ENCODE assay signal across 25 cellular contexts in the genomic region with DNA sequence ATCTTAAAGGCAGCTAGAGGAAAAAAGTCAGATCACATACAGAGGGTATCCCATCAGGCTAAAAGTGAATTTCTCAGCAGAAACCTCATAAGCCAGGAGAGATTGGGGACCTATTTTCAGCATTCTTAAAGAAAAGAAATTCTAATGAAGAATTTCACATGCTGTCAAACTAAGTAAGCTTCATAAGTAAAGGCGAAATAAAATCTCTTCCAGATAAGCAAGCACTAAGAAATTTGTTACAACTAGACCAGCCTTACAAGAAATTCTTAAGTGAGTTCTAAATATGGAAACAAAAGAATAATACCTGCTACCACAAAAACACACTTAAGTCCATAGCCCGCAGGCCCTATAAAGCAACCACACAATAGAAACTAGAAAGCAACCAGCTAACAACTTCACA.
"Had no signal": no experiment of that assay in that cellular context is flagged by ENCODE, and none has a peak within 500 bp of the region (broad histone marks: within the 10 kb centered on the region; RNA-seq: fewer than 3 reads in every experiment).

No MANE protein-coding gene starts in this region.

- H3K4me1 ChIP-seq: esophagus squamous epithelium, gastrocnemius medialis, heart right ventricle, left lung, lower lobe of right lung had no signal

- H3K27ac Mint-ChIP-seq: dendritic cell treated with granulocyte-macrophage colony-stimulating factor and Interleukin-4, amounts not matched to agents 40 ng/mL and 50 ng/mL, for 4 days; effector memory CD8-positive, alpha-beta T cell; endodermal cell; mesothelial cell of epicardium; naive B cell; naive thymus-derived CD8-positive, alpha-beta T cell had no signal

- H3K36me3 ChIP-seq: esophagus squamous epithelium, gastrocnemius medialis, heart right ventricle, left lung, lower lobe of right lung had no signal

- H3K4me3 ChIP-seq: esophagus squamous epithelium, gastrocnemius medialis, heart right ventricle, left lung, lower lobe of right lung, mucosa of descending colon had no signal

- H3K4me1 Mint-ChIP-seq: endodermal cell; naive B cell; naive thymus-derived CD8-positive, alpha-beta T cell had no signal

- DNase-seq: cortex of kidney; effector CD8-positive, alpha-beta T cell; effector memory CD8-positive, alpha-beta T cell; endodermal cell; erythroblast; esophagus squamous epithelium; foreskin fibroblast; foreskin melanocyte; gastrocnemius medialis; glutamatergic neuron; head of caudate nucleus; heart right ventricle; hippocampal formation; left cardiac atrium; left lung; left ventricle myocardium superior; lower lobe of right lung; mesenchymal stem cell; mucosa of descending colon; naive B cell; naive thymus-derived CD8-positive, alpha-beta T cell had no signal

- H3K4me3 Mint-ChIP-seq: dendritic cell treated with granulocyte-macrophage colony-stimulating factor and Interleukin-4, amounts not matched to agents 40 ng/mL and 50 ng/mL, for 4 days; effector memory CD8-positive, alpha-beta T cell; endodermal cell; mesothelial cell of epicardium; naive B cell; naive thymus-derived CD8-positive, alpha-beta T cell had no signal

- H3K27me3 Mint-ChIP-seq: dendritic cell treated with granulocyte-macrophage colony-stimulating factor and Interleukin-4, amounts not matched to agents 40 ng/mL and 50 ng/mL, for 4 days; effector memory CD8-positive, alpha-beta T cell; naive thymus-derived CD8-positive, alpha-beta T cell had no signal

- H3K27ac ChIP-seq: epithelial cell of prostate, esophagus squamous epithelium, gastrocnemius medialis, heart right ventricle, left lung, lower lobe of right lung had no signal

- ATAC-seq: effector memory CD8-positive, alpha-beta T cell; esophagus mucosa; gastrocnemius medialis; heart right ventricle; left cardiac atrium; left lung; left ventricle myocardium superior; lower lobe of right lung; mucosa of descending colon; naive thymus-derived CD8-positive, alpha-beta T cell had no signal
